8 cellular contexts compared by ENCODE assay signal in the genomic region with DNA sequence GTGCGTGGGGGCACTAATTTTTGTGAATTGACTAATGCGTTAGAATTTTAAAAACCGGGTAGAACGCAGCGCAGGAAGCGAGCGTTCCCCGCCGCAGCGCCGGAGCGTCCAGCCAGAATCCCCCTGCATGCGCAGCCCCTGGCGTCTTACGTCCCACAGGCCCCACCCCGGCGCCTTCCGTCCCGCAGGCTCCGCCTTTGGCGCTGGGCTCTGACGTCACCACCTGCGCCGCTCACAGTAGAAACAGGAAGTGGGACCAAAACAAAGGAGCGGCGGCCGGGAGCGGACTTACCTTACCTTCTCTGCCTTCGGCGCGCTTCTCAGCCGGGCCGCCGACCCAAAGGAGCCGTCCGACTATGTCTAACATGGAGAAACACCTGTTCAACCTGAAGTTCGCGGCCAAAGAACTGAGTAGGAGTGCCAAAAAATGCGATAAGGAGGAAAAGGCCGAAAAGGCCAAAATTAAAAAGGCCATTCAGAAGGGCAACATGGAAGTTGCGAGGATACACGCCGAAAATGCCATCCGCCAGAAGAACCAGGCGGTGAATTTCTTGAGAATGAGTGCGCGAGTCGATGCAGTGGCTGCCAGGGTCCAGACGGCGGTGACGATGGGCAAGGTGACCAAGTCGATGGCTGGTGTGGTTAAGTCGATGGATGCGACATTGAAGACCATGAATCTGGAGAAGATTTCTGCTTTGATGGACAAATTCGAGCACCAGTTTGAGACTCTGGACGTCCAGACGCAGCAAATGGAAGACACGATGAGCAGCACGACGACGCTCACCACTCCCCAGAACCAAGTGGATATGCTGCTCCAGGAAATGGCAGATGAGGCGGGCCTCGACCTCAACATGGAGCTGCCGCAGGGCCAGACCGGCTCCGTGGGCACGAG. TPM values are rescaled to one million over a fixed set of nuclear protein-coding genes. Genes with fewer than 3 reads are reported as not detected.
DNase-seq lines count a peak whose midpoint lies in the region; TF ChIP-seq lines count a peak whose summit lies in the region.

A gene with protein sequence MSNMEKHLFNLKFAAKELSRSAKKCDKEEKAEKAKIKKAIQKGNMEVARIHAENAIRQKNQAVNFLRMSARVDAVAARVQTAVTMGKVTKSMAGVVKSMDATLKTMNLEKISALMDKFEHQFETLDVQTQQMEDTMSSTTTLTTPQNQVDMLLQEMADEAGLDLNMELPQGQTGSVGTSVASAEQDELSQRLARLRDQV (plus strand): TSS at position 258 of the 892 bp plus-strand sequence. CDS start 99 bp downstream, at position 357.

- H2AFZ ChIP-seq in SK-N-SH (ENCODE audit: low read depth): peak within 1 kb of the TSS; percentile 85

- WGBS in SK-N-SH (ENCODE audit: low lambda C conversion rate): 1% methylated on average over 57 of the region's 67 CpGs

- peaks cover 12% of the 10 kb centered on the region; the same call in 1 of the 2 replicates for H4K20me1 ChIP-seq in SK-N-SH (ENCODE audit: insufficient read depth)

- H3K27me3 ChIP-seq in SK-N-SH (ENCODE audit: insufficient read depth): no peaks in the 10 kb centered on the region; the same call in 1 of the 2 replicates

- H3K9me2 ChIP-seq in SK-N-SH: no peaks in the 10 kb centered on the region

- peaks cover 0 to 21% of the 10 kb centered on the region in 2 experiments for H3K36me3 ChIP-seq in SK-N-SH (replicated peaks in 1 of 2; ENCODE audit: control insufficient read depth in 1 of 2, insufficient read depth in 2 of 2, low read length in 1 of 2)

- no peak for TF ChIP-seq RAD21 in SK-N-SH (IDR thresholded peaks at IDR 0.05; ENCODE audit: low read length)

- H3K4me1 ChIP-seq in SK-N-SH (ENCODE audit: control insufficient read depth in 1 of 2, insufficient read depth in 2 of 2, low read depth in 1 of 2, low read length in 1 of 2): peaks cover 0 to 17% of the 10 kb centered on the region in 2 experiments; a peak in 2 of 4 replicates

- H3K9me3 ChIP-seq in SK-N-SH: no peaks in the 10 kb centered on the region

- H3K4me3 ChIP-seq in SK-N-SH (ENCODE audit: low read depth in 2 of 2, low read length in 1 of 2): peak within 1 kb of the TSS; percentile 95 to 100

- CTCF ChIA-PET in SK-N-SH (lab: Yijun Ruan, JAX): no interaction called here

- peak within 1 kb of the TSS; percentile 71 to 90 for H3K27ac ChIP-seq in SK-N-SH (ENCODE audit: low read depth in 2 of 2, low read length in 1 of 2)
- peak within 1 kb of the TSS; percentile 88 for H3K27ac ChIP-seq in temporal lobe (ENCODE audit: low read depth, low read length)

- DNase-seq in GM04503 (ENCODE audit: low read depth) (peak; percentile 62), HFFc6 (peak; percentile 93), NCI-H1048 (lab: John Stamatoyannopoulos, UW) (peak; percentile 91), SK-N-SH (peak; percentile 94), globus pallidus (ENCODE audit: low spot score) (peak; percentile 97), occipital lobe (lab: John Stamatoyannopoulos, UW) (peak; percentile 96)

- H3K9me3 Mint-ChIP-seq in HFFc6: no peaks in the 10 kb centered on the region
- no peaks in the 10 kb centered on the region for H3K9me3 Mint-ChIP-seq in activated naive CD4-positive, alpha-beta T cell treated with anti-CD3 and anti-CD28 coated beads, Interleukin-2, amount 50 U/mL, for 24 hours

- H3K36me3 Mint-ChIP-seq in HFFc6 (ENCODE audit: low read depth): peaks cover 7% of the 10 kb centered on the region
- H3K36me3 Mint-ChIP-seq in activated naive CD4-positive, alpha-beta T cell treated with anti-CD3 and anti-CD28 coated beads, Interleukin-2, amount 50 U/mL, for 24 hours: peaks cover 3% of the 10 kb centered on the region

- peak within 1 kb of the TSS; percentile 100 for H3K4me3 Mint-ChIP-seq in HFFc6
- H3K4me3 Mint-ChIP-seq in activated naive CD4-positive, alpha-beta T cell treated with anti-CD3 and anti-CD28 coated beads, Interleukin-2, amount 50 U/mL, for 24 hours: peak within 1 kb of the TSS; percentile 100

- peak within 1 kb of the TSS; percentile 97 for H3K9ac ChIP-seq in SK-N-SH

- TF ChIP-seq CTCF in HFFc6 (IDR thresholded peaks at IDR 0.05): no peak
- no peak for TF ChIP-seq CTCF in SK-N-SH (IDR thresholded peaks at IDR 0.05)

- H3K27me3 Mint-ChIP-seq in HFFc6 (ENCODE audit: insufficient read depth): peaks cover 8% of the 10 kb centered on the region
- H3K27me3 Mint-ChIP-seq in activated naive CD4-positive, alpha-beta T cell treated with anti-CD3 and anti-CD28 coated beads, Interleukin-2, amount 50 U/mL, for 24 hours: no peaks in the 10 kb centered on the region

- peaks cover 34% of the 10 kb centered on the region for H3K79me2 ChIP-seq in SK-N-SH (ENCODE audit: insufficient read depth)

- peaks cover 45% of the 10 kb centered on the region for H3K4me1 Mint-ChIP-seq in HFFc6 (ENCODE audit: low read depth)
- peaks cover 59% of the 10 kb centered on the region for H3K4me1 Mint-ChIP-seq in activated naive CD4-positive, alpha-beta T cell treated with anti-CD3 and anti-CD28 coated beads, Interleukin-2, amount 50 U/mL, for 24 hours

- peak within 1 kb of the TSS; percentile 100 for H3K27ac Mint-ChIP-seq in HFFc6
- peak within 1 kb of the TSS; percentile 100 for H3K27ac Mint-ChIP-seq in activated naive CD4-positive, alpha-beta T cell treated with anti-CD3 and anti-CD28 coated beads, Interleukin-2, amount 50 U/mL, for 24 hours

- peaks cover 10% of the 10 kb centered on the region for H3F3A ChIP-seq in SK-N-SH (replicated peaks; ENCODE audit: insufficient read depth)

- peak in 1 of 2 experiments; percentile 24; a peak in 1 of 4 replicates for TF ChIP-seq EP300 in SK-N-SH (IDR thresholded peaks at IDR 0.05; ENCODE audit: borderline replicate concordance in 1 of 2, low read depth in 1 of 2, low read length in 1 of 2)

- peak within 1 kb of the TSS; percentile 87 for H3K4me2 ChIP-seq in SK-N-SH

- POLR2A ChIA-PET in SK-N-SH (lab: Yijun Ruan, JAX): no interaction called here

TF ChIP-seq in SK-N-SH, 30 proteins besides CTCF, POLR2A, EP300 and RAD21 (continues in another document):
- TF ChIP-seq YY1 (IDR thresholded peaks at IDR 0.05; ENCODE audit: low read depth) (0 out of 2 replicates have a peak, but pooled peaks have one; percentile 30), MEF2A (IDR thresholded peaks at IDR 0.05; ENCODE audit: borderline replicate concordance, low read depth) (no peak), GABPA (IDR thresholded peaks at IDR 0.05; ENCODE audit: low read depth) (peak; percentile 65), EZH2phosphoT487 (IDR thresholded peaks at IDR 0.05; ENCODE audit: borderline replicate concordance, low read depth) (no peak), SIN3A (IDR thresholded peaks at IDR 0.05; ENCODE audit: borderline replicate concordance, low read depth, low read length) (peak; percentile 93; the same call in 1 of the 2 replicates), POLR2AphosphoS5 (IDR thresholded peaks at IDR 0.05; ENCODE audit: low read depth, low read length) (peak; percentile 82), NRF1 (IDR thresholded peaks at IDR 0.05; ENCODE audit: low read depth, low read length) (peak; percentile 75), ELF1 (IDR thresholded peaks at IDR 0.05) (peak; percentile 100), RFX5 (IDR thresholded peaks at IDR 0.05; ENCODE audit: low read length) (0 out of 2 replicates have a peak, but pooled peaks have one; percentile 51), MXI1 (IDR thresholded peaks at IDR 0.05; ENCODE audit: low read depth, low read length) (peak; percentile 75), RCOR1 (IDR thresholded peaks at IDR 0.05; ENCODE audit: low read length) (peak; percentile 72), NFIC (IDR thresholded peaks at IDR 0.05; ENCODE audit: borderline replicate concordance) (0 out of 2 replicates have a peak, but pooled peaks have one; percentile 6), FOXJ3 (CRISPR knock-in tag; IDR thresholded peaks at IDR 0.05) (peak; percentile 35; the same call in 1 of the 2 replicates), CHD2 (IDR thresholded peaks at IDR 0.05; ENCODE audit: low read length, partially characterized antibody) (peak; percentile 80)
- TF ChIP-seq, protein P1, sequence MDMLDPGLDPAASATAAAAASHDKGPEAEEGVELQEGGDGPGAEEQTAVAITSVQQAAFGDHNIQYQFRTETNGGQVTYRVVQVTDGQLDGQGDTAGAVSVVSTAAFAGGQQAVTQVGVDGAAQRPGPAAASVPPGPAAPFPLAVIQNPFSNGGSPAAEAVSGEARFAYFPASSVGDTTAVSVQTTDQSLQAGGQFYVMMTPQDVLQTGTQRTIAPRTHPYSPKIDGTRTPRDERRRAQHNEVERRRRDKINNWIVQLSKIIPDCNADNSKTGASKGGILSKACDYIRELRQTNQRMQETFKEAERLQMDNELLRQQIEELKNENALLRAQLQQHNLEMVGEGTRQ (IDR thresholded peaks at IDR 0.05; ENCODE audit: borderline replicate concordance, low read depth, low read length): no peak
- TF ChIP-seq, protein P2, sequence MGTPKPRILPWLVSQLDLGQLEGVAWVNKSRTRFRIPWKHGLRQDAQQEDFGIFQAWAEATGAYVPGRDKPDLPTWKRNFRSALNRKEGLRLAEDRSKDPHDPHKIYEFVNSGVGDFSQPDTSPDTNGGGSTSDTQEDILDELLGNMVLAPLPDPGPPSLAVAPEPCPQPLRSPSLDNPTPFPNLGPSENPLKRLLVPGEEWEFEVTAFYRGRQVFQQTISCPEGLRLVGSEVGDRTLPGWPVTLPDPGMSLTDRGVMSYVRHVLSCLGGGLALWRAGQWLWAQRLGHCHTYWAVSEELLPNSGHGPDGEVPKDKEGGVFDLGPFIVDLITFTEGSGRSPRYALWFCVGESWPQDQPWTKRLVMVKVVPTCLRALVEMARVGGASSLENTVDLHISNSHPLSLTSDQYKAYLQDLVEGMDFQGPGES (IDR thresholded peaks at IDR 0.05; ENCODE audit: low read depth, low read length): no peak
- TF ChIP-seq, protein P3, sequence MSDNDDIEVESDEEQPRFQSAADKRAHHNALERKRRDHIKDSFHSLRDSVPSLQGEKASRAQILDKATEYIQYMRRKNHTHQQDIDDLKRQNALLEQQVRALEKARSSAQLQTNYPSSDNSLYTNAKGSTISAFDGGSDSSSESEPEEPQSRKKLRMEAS (IDR thresholded peaks at IDR 0.05; ENCODE audit: low read depth): peak; percentile 72; the same call in 1 of the 2 replicates

RNA-seq across cellular contexts. Expression of the gene that starts here (rescaled TPM):
- 10 to 100 TPM; 30.9 to 33.7 (median 32.5) TPM for total RNA-seq in HFFc6 (2021; fragmentation: NEBNext Ultra II Directional; extraction: Animal tissue kit (Norgen Biotek cat#: 25700))
- polyA plus RNA-seq in SK-N-SH (2012; rRNA removed): 45.1 and 52.4 TPM in 2 replicates
- 45.4 and 60.4 TPM in 2 replicates for polyA plus RNA-seq in SK-N-SH (2012; cell fraction: cytosol; rRNA removed)
- 46.7 and 51.7 TPM in 2 replicates for polyA plus RNA-seq in SK-N-SH (2012; cell fraction: nucleus; rRNA removed)
- total RNA-seq in occipital lobe (68.8 TPM), temporal lobe (38.8 TPM)

Comparison
In these comparisons a context has a peak if more than half of its experiments do, and no peak if none do; other contexts are left out.
1. Peak in every context shown above with its lines: DNase-seq, H3K4me3 ChIP-seq and H3K27ac ChIP-seq.